9 cellular contexts compared by ENCODE assay signal in the genomic region with DNA sequence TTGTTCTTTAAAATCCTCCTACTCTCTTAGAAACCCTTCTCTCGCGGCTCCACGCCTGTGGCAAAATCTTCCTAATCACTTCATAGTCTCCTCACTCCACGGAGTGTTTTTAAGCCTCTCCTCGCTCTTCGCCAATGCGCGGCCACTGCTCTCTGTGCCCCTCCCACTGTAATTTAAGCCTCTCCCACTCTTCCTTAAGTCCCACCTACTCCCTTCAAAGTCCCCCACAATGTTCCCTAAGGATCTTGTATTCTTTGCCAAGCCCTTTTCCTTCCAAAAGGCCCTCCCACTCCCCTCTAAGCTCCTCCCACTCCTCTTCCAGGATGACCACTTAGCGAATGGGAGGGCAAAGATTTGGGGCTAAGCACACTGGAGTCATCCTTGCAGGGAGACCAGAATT. TPM values are rescaled to one million over a fixed set of nuclear protein-coding genes. Genes with fewer than 3 reads are reported as not detected.
DNase-seq lines count a peak whose midpoint lies in the region; ATAC-seq and TF ChIP-seq lines count a peak whose summit lies in the region.
"Had no signal": no experiment of that assay in that cellular context is flagged by ENCODE, and none has a peak within 500 bp of the region (broad histone marks: within the 10 kb centered on the region; RNA-seq: fewer than 3 reads in every experiment).

No MANE protein-coding gene starts in this region.

- no peak for DNase-seq in Caco-2
- DNase-seq in glutamatergic neuron, result no peak
- DNase-seq in sigmoid colon, result no peak
- no peak for DNase-seq in GM03348 (ENCODE audit: low spot score)
- DNase-seq: activated T-cell treated with anti-CD3 and anti-CD28 coated beads, Interleukin-2, amount 50 U/mL, for 4 hours; stimulated activated CD4-positive, alpha-beta T cell treated with anti-CD3 and anti-CD28 coated beads, Interleukin-4, amount 100 ng/mL, for 1 hour had no signal

- CTCF ChIA-PET in Caco-2 (lab: Charles Lee), result no interaction called here

- TF ChIP-seq POLR2A in sigmoid colon (IDR thresholded peaks at IDR 0.05), result no peak

- H3K27ac Mint-ChIP-seq in Caco-2 (ENCODE audit: unreplicated experiment) (peak overlapping the region; percentile 98), IgD-negative memory B cell (no peak overlapping the region), glutamatergic neuron (ENCODE audit: unreplicated experiment) (peak overlapping the region; percentile 48)

- POLR2A ChIA-PET in Caco-2 (lab: Charles Lee), result no interaction called here

- intact Hi-C loops in Caco-2 (cut with micrococcal nuclease; ENCODE audit: unreplicated experiment), result no loop called here
- intact Hi-C loops in sigmoid colon (cut with DNase I), result no loop called here

- TF ChIP-seq EP300 in sigmoid colon (IDR thresholded peaks at IDR 0.05), result no peak

- H3K4me1 ChIP-seq in Caco-2 (peaks cover 5% of the 10 kb centered on the region), sigmoid colon (peaks cover 0 to 12% (median 10%) of the 10 kb centered on the region in 4 donors)

- TF ChIP-seq CTCF in Caco-2 (IDR thresholded peaks at IDR 0.05; ENCODE audit: insufficient read depth in 1 of 2, low read depth in 1 of 2, low read length in 1 of 2, severe bottlenecking in 1 of 2, unreplicated experiment in 1 of 2), result no peak
- no peak for TF ChIP-seq CTCF in glutamatergic neuron (IDR thresholded peaks at IDR 0.05; ENCODE audit: partially characterized antibody, unreplicated experiment)
- no peak for TF ChIP-seq CTCF in sigmoid colon (IDR thresholded peaks at IDR 0.05)

- H3K36me3 Mint-ChIP-seq in Caco-2 (ENCODE audit: insufficient read depth, unreplicated experiment) (peaks cover 59% of the 10 kb centered on the region), IgD-negative memory B cell (peaks cover 21% of the 10 kb centered on the region), glutamatergic neuron (ENCODE audit: unreplicated experiment) (peaks cover 27% of the 10 kb centered on the region)

- peaks cover 3% of the 10 kb centered on the region for H3K36me3 ChIP-seq in Caco-2 (ENCODE audit: control insufficient read depth, insufficient read depth, low read length)
- peaks cover 0 to 29% (median 4%) of the 10 kb centered on the region in 4 donors for H3K36me3 ChIP-seq in sigmoid colon

- H3K9me3 ChIP-seq in Caco-2, result no peaks in the 10 kb centered on the region
- H3K9me3 ChIP-seq in sigmoid colon, result no peaks in the 10 kb centered on the region

- H3K4me3 Mint-ChIP-seq in Caco-2 (ENCODE audit: unreplicated experiment), result no peak overlapping the region
- peak overlapping the region in 3 of 4 donors; percentile 39 to 99 (median 93) for H3K4me3 Mint-ChIP-seq in IgD-negative memory B cell
- H3K4me3 Mint-ChIP-seq in glutamatergic neuron (ENCODE audit: unreplicated experiment), result peak overlapping the region; percentile 55

- peaks cover 14% of the 10 kb centered on the region for H3K4me1 Mint-ChIP-seq in Caco-2 (ENCODE audit: low read depth, unreplicated experiment)
- peaks cover 4 to 14% (median 8%) of the 10 kb centered on the region in 3 donors for H3K4me1 Mint-ChIP-seq in IgD-negative memory B cell
- H3K4me1 Mint-ChIP-seq in glutamatergic neuron (ENCODE audit: low read depth, unreplicated experiment), result peaks cover 8% of the 10 kb centered on the region

- H3K27ac ChIP-seq in sigmoid colon, result peak overlapping the region; percentile 93 to 98 (median 98)

- H3K9me3 Mint-ChIP-seq in Caco-2 (ENCODE audit: unreplicated experiment) (peaks cover 9% of the 10 kb centered on the region), IgD-negative memory B cell (peaks cover 0 to 15% (median 0%) of the 10 kb centered on the region in 3 donors), glutamatergic neuron (ENCODE audit: unreplicated experiment) (peaks cover 24% of the 10 kb centered on the region)

- BruUV-seq in Caco-2 (replicated peaks; lab: Mats Ljungman, UMichigan), result no TSS peak

- no peaks in the 10 kb centered on the region for H3K27me3 ChIP-seq in Caco-2 (replicated peaks; ENCODE audit: control insufficient read depth, insufficient read depth, low read length)
- no peaks in the 10 kb centered on the region for H3K27me3 ChIP-seq in sigmoid colon

- WGBS in sigmoid colon, 2 donors, result 95% methylated on average over 9 of the region's 9 CpGs

- H3K27me3 Mint-ChIP-seq in Caco-2 (ENCODE audit: insufficient read depth, unreplicated experiment) (no peaks in the 10 kb centered on the region), IgD-negative memory B cell (no peaks in the 10 kb centered on the region), glutamatergic neuron (ENCODE audit: unreplicated experiment) (peaks cover 9% of the 10 kb centered on the region)

- H3K4me3 ChIP-seq in Caco-2 (ENCODE audit: low read depth, low read length) (no peak overlapping the region), sigmoid colon (no peak overlapping the region)

- no peak for ATAC-seq in HG02981 (IDR thresholded peaks at IDR 0.05; ENCODE audit: unreplicated experiment)
- ATAC-seq in HG03565 (IDR thresholded peaks at IDR 0.05; ENCODE audit: unreplicated experiment), result no peak

RNA-seq across cellular contexts. Expression of a gene that starts 1.3 kb away (rescaled TPM):
- total RNA-seq in Caco-2 (2022), result 27.2 and 27.7 TPM in 2 replicates
- polyA plus RNA-seq in IgD-negative memory B cell, result 3.1 TPM
- total RNA-seq in glutamatergic neuron (ENCODE audit: unreplicated experiment), result 26.0 TPM
- 1 to 10 TPM; 3.5 to 9.6 (median 9.1) TPM for total RNA-seq in sigmoid colon
- 1 to 10 TPM; 5.3 to 9.0 (median 7.2) TPM for polyA plus RNA-seq in sigmoid colon

RNA-seq across cellular contexts. Expression of a gene that starts 2.1 kb away (rescaled TPM):
- 10.8 and 11.1 TPM in 2 replicates for total RNA-seq in Caco-2 (2022)
- 49.6 TPM for polyA plus RNA-seq in IgD-negative memory B cell
- total RNA-seq in glutamatergic neuron (ENCODE audit: unreplicated experiment), result 6.7 TPM
- 10 to 100 TPM; 24.5 to 37.1 (median 31.3) TPM for total RNA-seq in sigmoid colon
- 10 to 100 TPM; 44.1 to 49.2 (median 45.5) TPM for polyA plus RNA-seq in sigmoid colon

RNA-seq across cellular contexts. Expression of a gene that starts 7.4 kb away (rescaled TPM):
- total RNA-seq in Caco-2 (2022) (13.2 and 14.5 TPM in 2 replicates), glutamatergic neuron (ENCODE audit: unreplicated experiment) (14.6 TPM), sigmoid colon (1 to 10 TPM; 2.3 to 8.6 (median 3.4) TPM)
- polyA plus RNA-seq in IgD-negative memory B cell (0.36 TPM), sigmoid colon (1 to 10 TPM; 2.4 to 9.3 (median 3.0) TPM)

RNA-seq across cellular contexts. Expression of a gene that starts 17.4 kb away (rescaled TPM):
- 26.5 and 30.4 TPM in 2 replicates for total RNA-seq in Caco-2 (2022)
- polyA plus RNA-seq in IgD-negative memory B cell, result 0.79 TPM
- 48.9 TPM for total RNA-seq in glutamatergic neuron (ENCODE audit: unreplicated experiment)
- total RNA-seq in sigmoid colon, result 1 to 10 TPM; 1.4 to 3.0 (median 2.2) TPM
- 1 to 10 TPM in 2 of 3 donors, under 1 TPM in 1; 0.69 to 4.0 (median 1.8) TPM for polyA plus RNA-seq in sigmoid colon

RNA-seq across cellular contexts. Expression of a gene that starts 26.3 kb away (rescaled TPM):
- 8.5 and 10.2 TPM in 2 replicates for total RNA-seq in Caco-2 (2022)
- 2.4 TPM for polyA plus RNA-seq in IgD-negative memory B cell
- 8.4 TPM for total RNA-seq in glutamatergic neuron (ENCODE audit: unreplicated experiment)
- total RNA-seq in sigmoid colon, result 1 to 10 TPM; 2.8 to 9.1 (median 3.7) TPM
- 1 to 10 TPM; 7.2 to 8.2 (median 7.2) TPM for polyA plus RNA-seq in sigmoid colon

Comparison
In these comparisons a context has a peak if more than half of its experiments do, and no peak if none do; other contexts are left out.
1. H3K27ac Mint-ChIP-seq: peak in Caco-2 (single experiment) and glutamatergic neuron (single experiment); none in IgD-negative memory B cell (0 of 3).